Comparison of ENCODE assay signal across 8 cellular contexts in the genomic region with DNA sequence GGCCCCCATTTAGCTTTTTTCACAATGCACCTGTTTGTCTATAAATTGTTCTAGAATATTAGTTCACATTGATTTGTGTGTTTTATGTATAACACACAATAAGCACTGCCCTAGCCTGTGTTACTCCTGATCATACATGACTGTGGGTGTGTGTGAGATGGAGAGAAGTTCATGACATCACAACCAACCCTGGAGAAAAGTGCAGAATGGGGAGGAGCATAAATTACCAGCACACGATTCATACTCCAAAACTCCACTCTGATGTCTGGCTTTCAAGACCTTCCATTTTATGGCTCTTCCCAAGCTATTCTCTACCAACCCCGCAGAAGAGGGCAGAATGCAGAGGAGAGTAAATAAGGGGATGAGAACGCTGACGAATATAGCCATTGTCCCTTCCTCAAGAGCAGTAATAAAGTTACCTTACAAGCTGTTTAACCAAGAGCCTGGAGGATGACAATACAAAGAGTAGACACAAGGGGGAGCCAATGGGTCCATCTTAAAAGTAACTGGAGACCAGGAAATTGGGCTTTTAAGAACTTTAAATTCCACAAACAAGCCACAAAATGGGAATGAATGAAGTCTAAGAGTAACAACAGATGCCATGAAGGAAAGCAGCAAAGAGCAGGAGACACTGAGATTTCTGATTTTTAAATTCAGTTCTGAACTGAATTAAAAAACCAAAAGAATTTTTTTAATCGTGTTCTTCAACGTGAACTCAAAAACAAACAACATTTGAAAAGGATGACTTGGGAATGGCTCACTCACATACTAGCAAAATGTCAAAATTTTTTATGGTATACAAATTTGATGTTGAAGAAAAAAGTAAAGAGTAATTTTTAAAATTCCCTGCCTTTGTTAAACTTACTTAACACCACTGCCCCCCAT.
DNase-seq lines count a peak whose midpoint lies in the region; ATAC-seq, FAIRE-seq and TF ChIP-seq lines count a peak whose summit lies in the region.

No MANE protein-coding gene starts in this region.

- POLR2A ChIA-PET in CD4-positive, alpha-beta T cell (lab: Charles Lee) = no interaction called here

- CTCF ChIA-PET in CD4-positive, alpha-beta T cell (lab: Charles Lee) = no interaction called here

- no peaks in the 10 kb centered on the region for H3K9me3 Mint-ChIP-seq in CD4-positive, alpha-beta T cell
- no peaks in the 10 kb centered on the region for H3K9me3 Mint-ChIP-seq in T-helper 2 cell treated with Interferon-gamma antibody and Interleukin-4, amounts not matched to agents 5 μg/mL and 100 μg/mL, for 36 hours

- intact Hi-C loops in CD4-positive, alpha-beta T cell (cut with DNase I, micrococcal nuclease) = loop anchor here in 1 of 2 experiments (10.0 kb wide), 1 partner anchor 559 kb away; no protein-coding TSS in a partner anchor

- H3K27me3 Mint-ChIP-seq in CD4-positive, alpha-beta T cell = peaks cover 4% of the 10 kb centered on the region
- no peaks in the 10 kb centered on the region for H3K27me3 Mint-ChIP-seq in T-helper 2 cell treated with Interferon-gamma antibody and Interleukin-4, amounts not matched to agents 5 μg/mL and 100 μg/mL, for 36 hours (ENCODE audit: low read depth)

- no peak overlapping the region for H3K4me3 Mint-ChIP-seq in CD4-positive, alpha-beta T cell
- no peak overlapping the region for H3K4me3 Mint-ChIP-seq in T-helper 2 cell treated with Interferon-gamma antibody and Interleukin-4, amounts not matched to agents 5 μg/mL and 100 μg/mL, for 36 hours

- no peak overlapping the region for H3K27ac Mint-ChIP-seq in CD4-positive, alpha-beta T cell
- H3K27ac Mint-ChIP-seq in T-helper 2 cell treated with Interferon-gamma antibody and Interleukin-4, amounts not matched to agents 5 μg/mL and 100 μg/mL, for 36 hours = no peak overlapping the region

- no peaks in the 10 kb centered on the region for H3K9me3 ChIP-seq in CD4-positive, alpha-beta T cell (ENCODE audit: control insufficient read depth, low read length)

- H3K27me3 ChIP-seq in CD4-positive, alpha-beta T cell (ENCODE audit: control insufficient read depth, insufficient read depth, low read length) = no peaks in the 10 kb centered on the region

- H3K36me3 Mint-ChIP-seq in CD4-positive, alpha-beta T cell (ENCODE audit: low read depth) = no peaks in the 10 kb centered on the region
- no peaks in the 10 kb centered on the region for H3K36me3 Mint-ChIP-seq in T-helper 2 cell treated with Interferon-gamma antibody and Interleukin-4, amounts not matched to agents 5 μg/mL and 100 μg/mL, for 36 hours (ENCODE audit: low read depth)

- no peaks in the 10 kb centered on the region for H3K4me1 Mint-ChIP-seq in CD4-positive, alpha-beta T cell (ENCODE audit: low read depth)
- H3K4me1 Mint-ChIP-seq in T-helper 2 cell treated with Interferon-gamma antibody and Interleukin-4, amounts not matched to agents 5 μg/mL and 100 μg/mL, for 36 hours (ENCODE audit: low read depth) = no peaks in the 10 kb centered on the region

- H3K4me3 ChIP-seq in fibroblast of villous mesenchyme (ENCODE audit: low read depth, low read length) = no peak overlapping the region

- no peak for ATAC-seq in CD4-positive, alpha-beta T cell (ENCODE audit: poor library complexity)
- no peak for ATAC-seq in HG03135 (IDR thresholded peaks at IDR 0.05; ENCODE audit: unreplicated experiment)
- ATAC-seq in HG03039 (IDR thresholded peaks at IDR 0.05; ENCODE audit: unreplicated experiment) = no peak

- no peak overlapping the region for H3K27ac ChIP-seq in CD4-positive, alpha-beta T cell (ENCODE audit: low read depth, low read length)

- FAIRE-seq in GM12891 (lab: Jason Lieb, UNC) = peak; percentile 50

- TF ChIP-seq CTCF in CD4-positive, alpha-beta T cell (IDR thresholded peaks at IDR 0.05) = peak; percentile 36
- peak; percentile 80 for TF ChIP-seq CTCF in fibroblast of villous mesenchyme (IDR thresholded peaks at IDR 0.05; ENCODE audit: insufficient read depth, low read depth, low read length)

- DNase-seq in CD4-positive, alpha-beta T cell = no peak
- no peak for DNase-seq in GM12891 (ENCODE audit: insufficient read length, low spot score)
- peak; percentile 30 for DNase-seq in MV-4-11 (lab: John Stamatoyannopoulos, UW)
- peak; percentile 8 for DNase-seq in T-helper 2 cell treated with Interferon-gamma antibody and Interleukin-4, amounts not matched to agents 5 μg/mL and 100 μg/mL, for 36 hours (ENCODE audit: low spot score)
- peak; percentile 81 for DNase-seq in fibroblast of villous mesenchyme (ENCODE audit: low read depth)
- DNase-seq in pulmonary artery endothelial cell (ENCODE audit: low read depth, low spot score) = peak; percentile 13

- no peak for TF ChIP-seq POLR2A in GM12891 (IDR thresholded peaks at IDR 0.05; ENCODE audit: low read depth, low read length)

TF ChIP-seq in GM12891, 5 proteins besides CTCF, POLR2A, EP300 and RAD21:
- no peak for TF ChIP-seq TAF1 (IDR thresholded peaks at IDR 0.05; ENCODE audit: low read depth, low read length)
- TF ChIP-seq POLR2AphosphoS5 (IDR thresholded peaks at IDR 0.05; ENCODE audit: low read depth, low read length) = no peak
- TF ChIP-seq SPI1 (IDR thresholded peaks at IDR 0.05; ENCODE audit: low read depth, low read length) = no peak
- no peak for TF ChIP-seq POU2F2 (IDR thresholded peaks at IDR 0.05; ENCODE audit: low read depth, low read length)

Comparison
In these comparisons a context has a peak if more than half of its experiments do, and no peak if none do; other contexts are left out.
1. DNase-seq: peak in MV-4-11 (single experiment), T-helper 2 cell treated with Interferon-gamma antibody and Interleukin-4, amounts not matched to agents 5 μg/mL and 100 μg/mL, for 36 hours (single experiment), fibroblast of villous mesenchyme (single experiment) and pulmonary artery endothelial cell (single experiment); none in CD4-positive, alpha-beta T cell (0 of 10) and GM12891 (single experiment).